7 cellular contexts compared by ENCODE assay signal in genomic region chr15:43212951-43213350, GRCh38. TPM values are rescaled to one million over a fixed set of nuclear protein-coding genes. Genes with fewer than 3 reads are reported as not detected.
"Had no signal": no experiment of that assay in that cellular context is flagged by ENCODE, and none has a peak within 500 bp of the region (broad histone marks: within the 10 kb centered on the region; RNA-seq: fewer than 3 reads in every experiment).

No MANE protein-coding gene starts in this region.

- H3K27ac Mint-ChIP-seq: IgD-negative memory B cell had no signal

- H3K4me3 Mint-ChIP-seq: IgD-negative memory B cell had no signal

- ATAC-seq: HepG2, K562 had no signal

- DNase-seq: IMR-90 had no signal

- H3K27ac ChIP-seq: HL-60 had no signal

- H3K4me3 ChIP-seq: K562 had no signal

RNA-seq across cellular contexts. Expression of gene EPB42, which starts 7.9 kb away (rescaled TPM):
- total RNA-seq: HepG2, HT-29, HT1080, IMR-90 had no signal

RNA-seq across cellular contexts. Expression of gene TGM5, which starts 53.8 kb away (rescaled TPM):
- total RNA-seq: HT-29, IMR-90 had no signal
